11 cellular contexts compared by ENCODE assay signal in the genomic region with DNA sequence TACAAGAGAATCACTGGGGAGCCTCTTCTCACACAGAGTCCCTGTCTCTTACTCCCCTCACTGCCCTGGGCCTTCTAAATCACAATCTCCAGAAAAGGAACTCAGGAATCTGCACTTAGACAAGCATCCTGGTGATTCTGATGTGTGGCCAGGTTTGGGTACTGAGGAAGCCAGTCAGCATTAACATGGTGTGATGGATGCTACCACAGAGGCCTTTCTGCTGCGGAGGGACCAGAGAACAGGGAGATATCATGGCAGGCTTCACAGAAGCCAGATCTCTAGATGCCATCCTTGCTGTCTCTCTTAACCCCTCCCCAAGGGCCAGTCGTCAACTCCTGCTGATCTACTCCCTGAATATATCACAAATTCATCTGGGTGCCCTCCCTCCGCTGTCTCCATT. TPM values are rescaled to one million over a fixed set of nuclear protein-coding genes. Genes with fewer than 3 reads are reported as not detected.
A peak's percentile ranks its signal among the peaks of the same experiment; 100 is the strongest.
DNase-seq lines count a peak whose midpoint lies in the region; ATAC-seq, FAIRE-seq and TF ChIP-seq lines count a peak whose summit lies in the region.
"Had no signal": no experiment of that assay in that cellular context is flagged by ENCODE, and none has a peak within 500 bp of the region (broad histone marks: within the 10 kb centered on the region; RNA-seq: fewer than 3 reads in every experiment).

No MANE protein-coding gene starts in this region.

- no peak overlapping the region for H2BK5ac ChIP-seq in neuronal stem cell (ENCODE audit: low read length)

- intact Hi-C loops in pancreas (cut with DNase I): no loop called here

- no peak overlapping the region for H4K91ac ChIP-seq in neuronal stem cell (ENCODE audit: low read depth, low read length, poor library complexity)

- no peak overlapping the region for H3K23ac ChIP-seq in neuronal stem cell (ENCODE audit: low read depth, low read length, poor library complexity)

- DNase-seq in CD8-positive, alpha-beta memory T cell: no peak
- DNase-seq in coronary artery (ENCODE audit: low spot score) (peak; percentile 65), neuronal stem cell (ENCODE audit: low spot score) (no peak), pancreas (no peak)
- DNase-seq in natural killer cell treated with Interleukin-12 subunit alpha and Interleukin-12 subunit beta and Interleukin-15 and Interleukin-18, amount 100 ng/mL, for 72 hours (ENCODE audit: low spot score): no peak
- DNase-seq: MV-4-11, NCI-H82 had no signal

- CTCF ChIA-PET in CD8-positive, alpha-beta memory T cell (lab: Charles Lee): interaction anchor here (0.6 to 0.8 kb wide), 2 partner anchors 12 to 14 kb away, joined by 4 to 5 read pairs; no protein-coding TSS in a partner anchor

- TF ChIP-seq CTCF in coronary artery (IDR thresholded peaks at IDR 0.05) (no peak), pancreas (IDR thresholded peaks at IDR 0.05) (no peak)

- no peak overlapping the region for H3K4me2 ChIP-seq in neuronal stem cell (ENCODE audit: insufficient read depth, low read length, poor library complexity, severe bottlenecking)

- H3K9me3 ChIP-seq in CD8-positive, alpha-beta memory T cell (ENCODE audit: low read length): peaks cover 4% of the 10 kb centered on the region
- peaks cover 8 to 13% of the 10 kb centered on the region in 2 donors for H3K9me3 ChIP-seq in neuronal stem cell (replicated peaks in 1 of 2; ENCODE audit: control insufficient read depth in 2 of 2, insufficient read depth in 1 of 2, low read depth in 1 of 2, low read length in 2 of 2)
- no peaks in the 10 kb centered on the region for H3K9me3 ChIP-seq in pancreas

- peaks cover 0 to 9% (median 4%) of the 10 kb centered on the region in 5 donors for H3K9me3 Mint-ChIP-seq in CD8-positive, alpha-beta memory T cell
- H3K9me3 Mint-ChIP-seq in IgD-negative memory B cell: peaks cover 0 to 7% (median 3%) of the 10 kb centered on the region in 3 donors
- H3K9me3 Mint-ChIP-seq in natural killer cell treated with Interleukin-12 subunit alpha and Interleukin-12 subunit beta and Interleukin-15 and Interleukin-18, amount 100 ng/mL, for 72 hours: peaks cover 4% of the 10 kb centered on the region

- no peak overlapping the region for H2AK5ac ChIP-seq in neuronal stem cell (ENCODE audit: low read depth, low read length)

- no peak overlapping the region for H2BK120ac ChIP-seq in neuronal stem cell (ENCODE audit: low read depth, low read length)

- H3K36me3 Mint-ChIP-seq in CD8-positive, alpha-beta memory T cell: peaks cover 3 to 9% (median 4%) of the 10 kb centered on the region in 3 donors
- H3K36me3 Mint-ChIP-seq in IgD-negative memory B cell: no peaks in the 10 kb centered on the region
- peaks cover 5% of the 10 kb centered on the region for H3K36me3 Mint-ChIP-seq in natural killer cell treated with Interleukin-12 subunit alpha and Interleukin-12 subunit beta and Interleukin-15 and Interleukin-18, amount 100 ng/mL, for 72 hours

- no peak overlapping the region for H3K4ac ChIP-seq in neuronal stem cell (ENCODE audit: low read length)

- no CpG with 5 or more reads among the region's 3 CpGs for WGBS in neuronal stem cell (ENCODE audit: extremely low coverage in 2 of 2, insufficient read length in 2 of 2, insufficient replicate concordance in 1 of 2), 2 donors
- WGBS in pancreas, 2 donors: 83 to 87% methylated on average over 3 of the region's 3 CpGs

- H3K4me3 Mint-ChIP-seq in CD8-positive, alpha-beta memory T cell: peak overlapping the region; percentile 44 to 85 (median 77)
- peak overlapping the region in 3 of 4 donors; percentile 16 to 88 (median 27) for H3K4me3 Mint-ChIP-seq in IgD-negative memory B cell
- H3K4me3 Mint-ChIP-seq in natural killer cell treated with Interleukin-12 subunit alpha and Interleukin-12 subunit beta and Interleukin-15 and Interleukin-18, amount 100 ng/mL, for 72 hours: peak overlapping the region; percentile 60

- H3K27ac Mint-ChIP-seq in CD8-positive, alpha-beta memory T cell: peak overlapping the region in 4 of 8 donors; percentile 4 to 68 (median 12)
- no peak overlapping the region for H3K27ac Mint-ChIP-seq in IgD-negative memory B cell
- H3K27ac Mint-ChIP-seq in natural killer cell treated with Interleukin-12 subunit alpha and Interleukin-12 subunit beta and Interleukin-15 and Interleukin-18, amount 100 ng/mL, for 72 hours: no peak overlapping the region

- H3K27me3 Mint-ChIP-seq in CD8-positive, alpha-beta memory T cell: peaks cover 0 to 2% of the 10 kb centered on the region in 2 donors
- no peaks in the 10 kb centered on the region for H3K27me3 Mint-ChIP-seq in IgD-negative memory B cell
- no peaks in the 10 kb centered on the region for H3K27me3 Mint-ChIP-seq in natural killer cell treated with Interleukin-12 subunit alpha and Interleukin-12 subunit beta and Interleukin-15 and Interleukin-18, amount 100 ng/mL, for 72 hours

- no peak overlapping the region for H3K18ac ChIP-seq in neuronal stem cell (ENCODE audit: low read length)

- no peak overlapping the region for H2BK12ac ChIP-seq in neuronal stem cell (ENCODE audit: low read length)

- POLR2A ChIA-PET in CD8-positive, alpha-beta memory T cell (lab: Charles Lee): no interaction called here

- H3K27ac ChIP-seq in CD8-positive, alpha-beta memory T cell (ENCODE audit: low read depth, low read length): no peak overlapping the region
- no peak overlapping the region for H3K27ac ChIP-seq in coronary artery
- H3K27ac ChIP-seq in neuronal stem cell (replicated peaks; ENCODE audit: low read length): no peak overlapping the region
- no peak overlapping the region for H3K27ac ChIP-seq in pancreas

- no peak for FAIRE-seq in pancreas (lab: Jason Lieb, UNC)

- no peaks in the 10 kb centered on the region for H3K27me3 ChIP-seq in CD8-positive, alpha-beta memory T cell (ENCODE audit: insufficient read depth, low read length, poor library complexity, severe bottlenecking)
- H3K27me3 ChIP-seq in neuronal stem cell (ENCODE audit: control insufficient read depth in 3 of 3, insufficient read depth in 3 of 3, low read depth in 1 of 3, low read length in 3 of 3) (peaks cover 0 to 2% (median 0%) of the 10 kb centered on the region in 3 experiments), pancreas (no peaks in the 10 kb centered on the region)

- peaks cover 9% of the 10 kb centered on the region for H3K4me1 ChIP-seq in CD8-positive, alpha-beta memory T cell (ENCODE audit: insufficient read depth, low read length)
- H3K4me1 ChIP-seq in neuronal stem cell (ENCODE audit: control insufficient read depth in 2 of 2, insufficient read depth in 1 of 2, low read depth in 1 of 2, low read length in 2 of 2) (peaks cover 7 to 23% of the 10 kb centered on the region in 2 donors), pancreas (peaks cover 0 to 12% (median 0%) of the 10 kb centered on the region in 3 donors)

- no peak overlapping the region for H4K8ac ChIP-seq in neuronal stem cell (ENCODE audit: low read depth, low read length)

- no peak for ATAC-seq in natural killer cell treated with Interleukin-12 subunit alpha and Interleukin-12 subunit beta and Interleukin-15 and Interleukin-18, amount 100 ng/mL, for 72 hours
- ATAC-seq in pancreas (no peak), HG03095 (IDR thresholded peaks at IDR 0.05; ENCODE audit: unreplicated experiment) (no peak), GM19023 (IDR thresholded peaks at IDR 0.05; ENCODE audit: unreplicated experiment) (no peak)
- ATAC-seq: sciatic nerve had no signal

- H3K36me3 ChIP-seq in CD8-positive, alpha-beta memory T cell (ENCODE audit: insufficient read depth, low read length): no peaks in the 10 kb centered on the region
- H3K36me3 ChIP-seq in neuronal stem cell (replicated peaks in 1 of 2; ENCODE audit: control insufficient read depth in 2 of 2, insufficient read depth in 2 of 2, low read length in 2 of 2) (peaks cover 7 to 11% of the 10 kb centered on the region in 2 donors), pancreas (no peaks in the 10 kb centered on the region)

- no peak overlapping the region for H3K14ac ChIP-seq in neuronal stem cell (ENCODE audit: low read length)

- H2AFZ ChIP-seq in neuronal stem cell (ENCODE audit: low read length): no peak overlapping the region

- H2BK15ac ChIP-seq in neuronal stem cell (ENCODE audit: low read length): no peak overlapping the region

- peaks cover 30 to 46% (median 34%) of the 10 kb centered on the region in 3 donors for H3K4me1 Mint-ChIP-seq in CD8-positive, alpha-beta memory T cell
- H3K4me1 Mint-ChIP-seq in IgD-negative memory B cell: peaks cover 15 to 27% (median 21%) of the 10 kb centered on the region in 3 donors
- peaks cover 28 to 36% of the 10 kb centered on the region in 2 donors for H3K4me1 Mint-ChIP-seq in natural killer cell treated with Interleukin-12 subunit alpha and Interleukin-12 subunit beta and Interleukin-15 and Interleukin-18, amount 100 ng/mL, for 72 hours (ENCODE audit: low read depth in 2 of 2)

- peaks cover 4% of the 10 kb centered on the region for H3K79me1 ChIP-seq in neuronal stem cell (ENCODE audit: low read depth, low read length)

- H3K4me3 ChIP-seq in CD8-positive, alpha-beta memory T cell (ENCODE audit: low read length): no peak overlapping the region
- H3K4me3 ChIP-seq in coronary artery: peak overlapping the region; percentile 94
- peak overlapping the region in 1 of 2 donors; percentile 77 for H3K4me3 ChIP-seq in neuronal stem cell (ENCODE audit: low read length in 2 of 2)
- no peak overlapping the region for H3K4me3 ChIP-seq in pancreas

- H3K9ac ChIP-seq in neuronal stem cell (ENCODE audit: low read depth, low read length, poor library complexity): no peak overlapping the region

RNA-seq across cellular contexts. Expression of a gene that starts 1.6 kb away (rescaled TPM):
- total RNA-seq in CD8-positive, alpha-beta memory T cell: 10 to 100 TPM; 16.8 to 17.5 TPM
- 9.0 TPM for polyA plus RNA-seq in CD8-positive, alpha-beta memory T cell
- 2.5 TPM for polyA plus RNA-seq in IgD-negative memory B cell
- 10 to 100 TPM in 1 of 2 donors, 1 to 10 TPM in 1; 7.0 to 18.5 TPM for total RNA-seq in natural killer cell treated with Interleukin-12 subunit alpha and Interleukin-12 subunit beta and Interleukin-15 and Interleukin-18, amount 100 ng/mL, for 72 hours
- polyA plus RNA-seq in neuronal stem cell (2013, experiment 1 of 2): 31.8 TPM
- 30.2 TPM for polyA plus RNA-seq in neuronal stem cell (2013, experiment 2 of 2)
- total RNA-seq in pancreas: 10 to 100 TPM; 10.6 to 17.6 (median 11.9) TPM
- 10 to 100 TPM; 17.4 to 20.6 TPM for polyA plus RNA-seq in pancreas

RNA-seq across cellular contexts. Expression of a gene that starts 12.7 kb away (rescaled TPM):
- total RNA-seq in CD8-positive, alpha-beta memory T cell: 1 to 10 TPM; 4.7 to 4.9 TPM
- 5.2 TPM for polyA plus RNA-seq in CD8-positive, alpha-beta memory T cell
- polyA plus RNA-seq in IgD-negative memory B cell: 0.90 TPM
- total RNA-seq in natural killer cell treated with Interleukin-12 subunit alpha and Interleukin-12 subunit beta and Interleukin-15 and Interleukin-18, amount 100 ng/mL, for 72 hours: 1 to 10 TPM; 1.8 to 4.1 TPM
- polyA plus RNA-seq in neuronal stem cell (2013, experiment 1 of 2): 18.8 TPM
- 18.5 TPM for polyA plus RNA-seq in neuronal stem cell (2013, experiment 2 of 2)
- total RNA-seq in pancreas: 10 to 100 TPM in 3 of 6 donors, 1 to 10 TPM in 3; 8.7 to 12.2 (median 10.1) TPM
- polyA plus RNA-seq in pancreas: 1 to 10 TPM; 4.2 to 7.3 TPM

Comparison
In these comparisons a context has a peak if more than half of its experiments do, and no peak if none do; other contexts are left out.
1. H3K4me3 Mint-ChIP-seq: peak in every context shown above with its lines; median percentile 77 in CD8-positive, alpha-beta memory T cell; 60 in natural killer cell treated with Interleukin-12 subunit alpha and Interleukin-12 subunit beta and Interleukin-15 and Interleukin-18, amount 100 ng/mL, for 72 hours; 27 in IgD-negative memory B cell.